Comparison of ENCODE assay signal across 7 cellular contexts in the genomic region with DNA sequence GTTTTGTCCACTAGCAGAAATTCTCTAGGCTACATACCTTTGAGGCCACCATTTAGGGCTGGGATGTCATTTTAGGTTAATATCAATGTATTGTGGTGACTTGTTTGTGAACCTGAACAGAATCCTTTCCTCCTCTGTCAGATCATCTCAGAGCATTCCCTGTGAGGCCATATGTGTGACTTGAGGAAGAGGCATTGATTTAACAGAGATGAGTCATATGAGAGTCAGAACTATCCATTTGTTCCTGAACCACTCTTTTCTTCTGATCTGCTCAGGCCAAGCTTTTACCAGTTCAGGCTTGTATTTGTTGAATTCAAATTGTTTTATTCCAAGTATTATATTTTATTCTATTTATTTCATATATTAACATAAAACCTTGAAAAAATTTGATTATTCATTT. TPM values are rescaled to one million over a fixed set of nuclear protein-coding genes. Genes with fewer than 3 reads are reported as not detected.
"Had no signal": no experiment of that assay in that cellular context is flagged by ENCODE, and none has a peak within 500 bp of the region (broad histone marks: within the 10 kb centered on the region; RNA-seq: fewer than 3 reads in every experiment).

No MANE protein-coding gene starts in this region.

- DNase-seq: H9, HCEC 1CT, IMR-90, KG1 had no signal

RNA-seq across cellular contexts. Expression of gene OR4C6, which starts 6.9 kb away (rescaled TPM):
- total RNA-seq: GM23338, H1, H9, IMR-90, K562 had no signal
- polyA plus RNA-seq: GM23338, H1, IMR-90, K562 had no signal

RNA-seq across cellular contexts. Expression of gene OR4S2, which starts 7.0 kb away (rescaled TPM):
- total RNA-seq: GM23338, H1, H9, IMR-90, K562 had no signal
- polyA plus RNA-seq: GM23338, H1, IMR-90, K562 had no signal

RNA-seq across cellular contexts. Expression of gene OR4P4, which starts 20.2 kb away (rescaled TPM):
- total RNA-seq: GM23338, H1, H9, IMR-90, K562 had no signal
- polyA plus RNA-seq: GM23338, H1, IMR-90, K562 had no signal

RNA-seq across cellular contexts. Expression of gene OR4C11, which starts 47.7 kb away (rescaled TPM):
- total RNA-seq: GM23338, H1, H9, IMR-90, K562 had no signal
- polyA plus RNA-seq: GM23338, H1, IMR-90, K562 had no signal
